Comparison of ENCODE assay signal across 17 cellular contexts in the genomic region with DNA sequence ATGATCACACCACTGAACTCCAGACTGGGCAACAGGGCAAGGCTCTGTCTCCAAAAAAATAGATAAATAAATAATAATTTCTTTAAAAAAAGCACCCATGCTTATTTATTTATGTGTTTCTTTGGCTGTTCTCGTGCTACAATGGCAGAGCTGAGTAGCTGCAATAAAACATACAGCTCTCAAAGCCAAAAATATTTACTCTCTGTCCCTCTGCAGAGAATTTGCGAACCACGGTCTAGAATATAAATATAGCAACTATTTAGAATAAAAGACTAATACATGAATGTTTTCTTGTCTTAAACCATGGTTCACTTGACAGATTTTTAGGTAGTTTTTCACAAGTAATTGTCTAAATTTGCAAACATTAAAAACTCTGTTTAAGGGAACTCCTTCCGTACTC.
DNase-seq lines count a peak whose midpoint lies in the region; ATAC-seq and TF ChIP-seq lines count a peak whose summit lies in the region.
"Had no signal": no experiment of that assay in that cellular context is flagged by ENCODE, and none has a peak within 500 bp of the region (broad histone marks: within the 10 kb centered on the region; RNA-seq: fewer than 3 reads in every experiment).

No MANE protein-coding gene starts in this region.

- H3K27me3 ChIP-seq in Panc1 (ENCODE audit: control insufficient read depth, insufficient read depth, low read length), result no peaks in the 10 kb centered on the region
- H3K27me3 ChIP-seq: BLaER1 had no signal

- no peak for ATAC-seq in Panc1
- no peak for ATAC-seq in stimulated activated effector memory CD8-positive, alpha-beta T cell treated with anti-CD3 and anti-CD28 coated beads, Interleukin-12 subunit alpha, Interleukin-12 subunit beta, amount 100 ng/mL, for 72 hours

- no peak for TF ChIP-seq CTCF in Calu3 (IDR thresholded peaks at IDR 0.05; ENCODE audit: unreplicated experiment)
- no peak for TF ChIP-seq CTCF in Panc1 (IDR thresholded peaks at IDR 0.05)

- BruUV-seq in Calu3 (replicated peaks; lab: Mats Ljungman, UMichigan) (TSS peak; percentile 6), Panc1 (replicated peaks; lab: Mats Ljungman, UMichigan) (TSS peak; percentile 32)

- in situ Hi-C loops in Panc1 (cut with HindIII; ENCODE audit: low pct_unique_long_range_greater_than_20kb, low sequenced_read_pairs), result no loop called here

- H3K4me3 Mint-ChIP-seq in Calu3 (ENCODE audit: low read depth, unreplicated experiment), result no peak overlapping the region
- no peak overlapping the region for H3K4me3 Mint-ChIP-seq in stimulated activated effector memory CD8-positive, alpha-beta T cell treated with anti-CD3 and anti-CD28 coated beads, Interleukin-12 subunit alpha, Interleukin-12 subunit beta, amount 100 ng/mL, for 72 hours
- H3K4me3 Mint-ChIP-seq: CD14-positive monocyte; CD4-positive, alpha-beta memory T cell had no signal

- DNase-seq in Calu3 (no peak), Panc1 (ENCODE audit: low read depth, low spot score) (no peak), cerebellar cortex (ENCODE audit: low spot score) (peak; percentile 50), NCI-H2227 treated with DMSO at 0.1 percent for 48 hours (lab: John Stamatoyannopoulos, UW) (no peak), D341Med (ENCODE audit: low spot score) (no peak)
- no peak for DNase-seq in stimulated activated effector memory CD8-positive, alpha-beta T cell treated with anti-CD3 and anti-CD28 coated beads, Interleukin-12 subunit alpha, Interleukin-12 subunit beta, amount 100 ng/mL, for 72 hours (ENCODE audit: low spot score in 2 of 2)
- no peak for DNase-seq in stimulated activated CD4-positive, alpha-beta T cell treated with anti-CD3 and anti-CD28 coated beads, Interleukin-12 subunit alpha, Interleukin-12 subunit beta, amount 100 ng/mL, for 4 hours
- no peak for DNase-seq in stimulated activated CD4-positive, alpha-beta T cell treated with anti-CD3 and anti-CD28 coated beads, Interleukin-2, amount 100 ng/mL, for 24 hours
- DNase-seq: CD4-positive, alpha-beta memory T cell; DMS 273 treated with DMSO at 0.1 percent for 48 hours; DMS53; DND-41; EL; GM23248 had no signal

- H3K4me1 Mint-ChIP-seq in Calu3 (ENCODE audit: low read depth, unreplicated experiment), result peaks cover 13% of the 10 kb centered on the region
- H3K4me1 Mint-ChIP-seq in stimulated activated effector memory CD8-positive, alpha-beta T cell treated with anti-CD3 and anti-CD28 coated beads, Interleukin-12 subunit alpha, Interleukin-12 subunit beta, amount 100 ng/mL, for 72 hours, result peaks cover 6% of the 10 kb centered on the region

- no peaks in the 10 kb centered on the region for H3K9me3 Mint-ChIP-seq in Calu3 (ENCODE audit: low read depth, unreplicated experiment)
- no peaks in the 10 kb centered on the region for H3K9me3 Mint-ChIP-seq in stimulated activated effector memory CD8-positive, alpha-beta T cell treated with anti-CD3 and anti-CD28 coated beads, Interleukin-12 subunit alpha, Interleukin-12 subunit beta, amount 100 ng/mL, for 72 hours
- H3K9me3 Mint-ChIP-seq: CD14-positive monocyte; CD4-positive, alpha-beta memory T cell had no signal

- H3K36me3 Mint-ChIP-seq in Calu3 (ENCODE audit: insufficient read depth, unreplicated experiment), result peaks cover 6% of the 10 kb centered on the region
- peaks cover 41% of the 10 kb centered on the region for H3K36me3 Mint-ChIP-seq in stimulated activated effector memory CD8-positive, alpha-beta T cell treated with anti-CD3 and anti-CD28 coated beads, Interleukin-12 subunit alpha, Interleukin-12 subunit beta, amount 100 ng/mL, for 72 hours

- intact Hi-C loops in Calu3 (cut with micrococcal nuclease; ENCODE audit: unreplicated experiment), result no loop called here
- intact Hi-C loops in Panc1 (cut with micrococcal nuclease; ENCODE audit: unreplicated experiment), result no loop called here

- H3K36me3 ChIP-seq in Panc1 (ENCODE audit: control insufficient read depth, insufficient read depth, low read length), result no peaks in the 10 kb centered on the region
- H3K36me3 ChIP-seq: HAP-1 had no signal

- no peaks in the 10 kb centered on the region for H3K9me3 ChIP-seq in Panc1 (ENCODE audit: control insufficient read depth, insufficient read depth, low read depth, low read length)
- H3K9me3 ChIP-seq: BLaER1, HAP-1 had no signal

- CTCF ChIA-PET in Calu3 (lab: Charles Lee) (no interaction called here), Panc1 (lab: Charles Lee) (interaction anchor here (0.6 kb wide), 1 partner anchor 69 kb away, joined by 3 read pairs; no protein-coding TSS in a partner anchor)

- H3K4me3 ChIP-seq in Panc1 (ENCODE audit: low read depth in 2 of 2, low read length in 2 of 2), result no peak overlapping the region
- H3K4me3 ChIP-seq: BLaER1, GM23248, HAP-1 had no signal

- no peaks in the 10 kb centered on the region for H3K27me3 Mint-ChIP-seq in Calu3 (ENCODE audit: unreplicated experiment)
- H3K27me3 Mint-ChIP-seq: CD4-positive, alpha-beta memory T cell had no signal

- H3K27ac ChIP-seq in Panc1 (ENCODE audit: low read length), result no peak overlapping the region
- H3K27ac ChIP-seq: BLaER1, GM23248 had no signal

- POLR2A ChIA-PET in Panc1 (lab: Charles Lee), result no interaction called here

- no peaks in the 10 kb centered on the region for H3K4me1 ChIP-seq in Panc1 (ENCODE audit: control insufficient read depth, insufficient read depth, low read length)
- H3K4me1 ChIP-seq: BLaER1 had no signal

- no peak overlapping the region for H3K27ac Mint-ChIP-seq in Calu3 (ENCODE audit: unreplicated experiment)
- H3K27ac Mint-ChIP-seq in stimulated activated effector memory CD8-positive, alpha-beta T cell treated with anti-CD3 and anti-CD28 coated beads, Interleukin-12 subunit alpha, Interleukin-12 subunit beta, amount 100 ng/mL, for 72 hours, result peak overlapping the region; percentile 40
